8 cellular contexts compared by ENCODE assay signal in the genomic region with DNA sequence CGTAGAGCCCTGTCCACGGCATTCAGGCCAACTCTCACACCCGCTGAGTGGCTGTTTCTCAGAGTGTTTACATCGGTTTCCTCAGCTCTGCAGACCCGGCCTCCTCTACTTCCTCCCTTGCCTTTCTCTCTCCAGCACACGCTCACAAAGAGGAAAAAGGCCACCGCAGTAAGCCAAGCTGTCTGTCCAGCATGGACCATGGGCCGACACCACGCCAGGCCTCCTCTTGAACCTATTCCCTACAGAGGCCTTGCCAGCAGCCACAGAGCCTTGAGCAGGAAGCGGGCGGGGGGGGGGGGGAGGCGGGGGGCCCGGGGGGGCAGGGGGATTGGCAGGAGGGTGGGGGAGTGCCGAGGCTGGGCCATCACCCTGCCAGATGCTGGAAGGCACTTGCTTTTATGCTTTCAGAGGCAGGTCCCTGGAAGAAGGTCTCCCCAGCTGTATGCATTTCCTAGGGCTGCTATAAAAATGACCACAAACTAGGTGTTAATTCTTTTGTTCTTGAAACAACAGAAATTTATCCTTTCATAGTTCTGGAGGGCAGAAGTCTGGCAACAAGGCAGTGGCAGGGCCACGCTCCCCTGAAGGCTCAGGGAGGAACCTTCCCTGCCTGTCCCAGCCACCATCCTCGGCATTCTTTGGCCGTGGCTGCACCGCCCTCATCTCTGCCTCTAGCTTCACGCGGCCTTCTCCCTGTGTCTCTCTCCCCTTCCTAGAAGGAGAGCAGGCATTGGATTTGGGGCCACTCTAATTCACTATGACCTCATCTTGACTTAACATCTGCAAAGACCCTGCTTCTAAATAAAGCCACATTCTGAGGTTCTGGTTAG.
A peak's percentile ranks its signal among the peaks of the same experiment; 100 is the strongest.
DNase-seq lines count a peak whose midpoint lies in the region; ATAC-seq, FAIRE-seq and TF ChIP-seq lines count a peak whose summit lies in the region.

No MANE protein-coding gene starts in this region.

- CTCF ChIA-PET in HepG2 (lab: Yijun Ruan, JAX; ENCODE audit: low intra/inter-chr PET ratio, low total read pairs), result no interaction called here
- CTCF ChIA-PET in Calu3 (lab: Charles Lee), result no interaction called here

- no peak overlapping the region for H3K27ac Mint-ChIP-seq in Calu3 (ENCODE audit: unreplicated experiment)

- H3K9me3 Mint-ChIP-seq in Calu3 (ENCODE audit: low read depth, unreplicated experiment), result no peaks in the 10 kb centered on the region

- TF ChIP-seq POLR2A in HepG2 (IDR thresholded peaks at IDR 0.05; ENCODE audit: insufficient read depth in 1 of 2, low read depth in 2 of 2, low read length in 2 of 2), result no peak
- no peak for TF ChIP-seq POLR2A in upper lobe of left lung (IDR thresholded peaks at IDR 0.05)

- H3K79me2 ChIP-seq in Loucy (ENCODE audit: insufficient read depth, low read length) (no peaks in the 10 kb centered on the region), HepG2 (ENCODE audit: insufficient read depth, low read length) (no peaks in the 10 kb centered on the region)

- H3K36me3 ChIP-seq in Loucy (ENCODE audit: insufficient read depth, low read length), result no peaks in the 10 kb centered on the region
- no peaks in the 10 kb centered on the region for H3K36me3 ChIP-seq in HepG2 (replicated peaks in 1 of 2; ENCODE audit: control insufficient read depth in 1 of 2, insufficient read depth in 2 of 2, low read length in 2 of 2)
- H3K36me3 ChIP-seq in upper lobe of left lung, result no peaks in the 10 kb centered on the region

- H3K4me1 ChIP-seq in Loucy (ENCODE audit: insufficient read depth, low read length, poor library complexity, severe bottlenecking) (peaks cover 50% of the 10 kb centered on the region), HepG2 (ENCODE audit: insufficient read depth, low read length) (peaks cover 51% of the 10 kb centered on the region), upper lobe of left lung (peaks cover 62 to 77% (median 70%) of the 10 kb centered on the region in 4 donors)

- H3K9me3 ChIP-seq in Loucy (ENCODE audit: insufficient read depth, low read depth, low read length) (no peaks in the 10 kb centered on the region), HepG2 (ENCODE audit: low read length) (no peaks in the 10 kb centered on the region), upper lobe of left lung (no peaks in the 10 kb centered on the region)

- in situ Hi-C loops in astrocyte of the cerebellum (cut with HindIII; ENCODE audit: low sequenced_read_pairs), result no loop called here
- in situ Hi-C loops in HepG2 (cut with HindIII; ENCODE audit: extremely low pct_ligation_motif_present, low pct_unique_long_range_greater_than_20kb), result no loop called here

- peaks cover 6% of the 10 kb centered on the region; the same call in 1 of the 2 replicates for H3F3A ChIP-seq in Loucy (ENCODE audit: low read depth)

- intact Hi-C loops in HepG2 (cut with micrococcal nuclease; ENCODE audit: unreplicated experiment), result no loop called here
- intact Hi-C loops in Calu3 (cut with micrococcal nuclease; ENCODE audit: unreplicated experiment), result no loop called here

- WGBS in HepG2 (ENCODE audit: low lambda C conversion rate), result 67% methylated on average over 16 of the region's 20 CpGs
- WGBS in upper lobe of left lung, 2 donors, result 12 to 19% methylated on average over 12 to 19 of the region's 20 CpGs

- FAIRE-seq in HepG2 (lab: Jason Lieb, UNC), result no peak

- DNase-seq in AG08396 (ENCODE audit: low spot score) (peak; percentile 59), astrocyte of the cerebellum (ENCODE audit: low read depth) (peak; percentile 32), HepG2 (ENCODE audit: low spot score) (no peak), upper lobe of left lung (peak in 1 of 2 donors; percentile 75), NCI-H510A (lab: John Stamatoyannopoulos, UW) (no peak), NCI-H2171 (lab: John Stamatoyannopoulos, UW) (no peak), Calu3 (no peak)

- H3K27ac ChIP-seq in HepG2 (ENCODE audit: extremely low read length, insufficient read depth, low read length) (no peak overlapping the region), upper lobe of left lung (peak overlapping the region; percentile 77 to 92 (median 86))

- TF ChIP-seq EP300 in HepG2 (IDR thresholded peaks at IDR 0.05; ENCODE audit: low read depth in 2 of 2, low read length in 2 of 2) (no peak), HepG2 (CRISPR knock-in tag; IDR thresholded peaks at IDR 0.05; ENCODE audit: borderline replicate concordance) (no peak), upper lobe of left lung (IDR thresholded peaks at IDR 0.05) (peak in 1 of 4 donors; percentile 9)

- POLR2A ChIA-PET in HepG2 (lab: Yijun Ruan, JAX), result no interaction called here

- no peak overlapping the region for H3K4me3 Mint-ChIP-seq in Calu3 (ENCODE audit: low read depth, unreplicated experiment)

- H3K36me3 Mint-ChIP-seq in Calu3 (ENCODE audit: insufficient read depth, unreplicated experiment), result no peaks in the 10 kb centered on the region

- H3K27me3 ChIP-seq in Loucy (ENCODE audit: insufficient read depth, low read length, poor library complexity, severe bottlenecking) (no peaks in the 10 kb centered on the region), HepG2 (ENCODE audit: control insufficient read depth in 1 of 2, insufficient read depth in 2 of 2, low read length in 2 of 2) (no peaks in the 10 kb centered on the region), upper lobe of left lung (no peaks in the 10 kb centered on the region)

- peak overlapping the region; percentile 48 for H3K4me3 ChIP-seq in Loucy (ENCODE audit: low read length, poor library complexity, severe bottlenecking)
- no peak overlapping the region for H3K4me3 ChIP-seq in astrocyte of the cerebellum (ENCODE audit: low read depth, low read length)
- H3K4me3 ChIP-seq in HepG2 (replicated peaks in 1 of 3; ENCODE audit: insufficient read depth in 1 of 3, low read depth in 2 of 3, low read length in 3 of 3), result no peak overlapping the region
- no peak overlapping the region for H3K4me3 ChIP-seq in upper lobe of left lung

- no peaks in the 10 kb centered on the region for H3K27me3 Mint-ChIP-seq in Calu3 (ENCODE audit: unreplicated experiment)

- no peaks in the 10 kb centered on the region for H4K20me1 ChIP-seq in Loucy (ENCODE audit: insufficient read depth, low read length, poor library complexity, severe bottlenecking)
- no peaks in the 10 kb centered on the region for H4K20me1 ChIP-seq in HepG2 (ENCODE audit: insufficient read depth, low read length)

- H2AFZ ChIP-seq in Loucy (ENCODE audit: low read length) (peak overlapping the region; percentile 69; the same call in 1 of the 2 replicates), HepG2 (ENCODE audit: low read length) (no peak overlapping the region)

- H3K9ac ChIP-seq in Loucy (ENCODE audit: low read depth, low read length, poor library complexity, severe bottlenecking), result peak overlapping the region; percentile 70
- H3K9ac ChIP-seq in HepG2 (ENCODE audit: insufficient read depth, low read depth, low read length), result no peak overlapping the region

- TF ChIP-seq RAD21 in HepG2 (CRISPR knock-in tag; IDR thresholded peaks at IDR 0.05), result no peak

- no peaks in the 10 kb centered on the region for H3K9me2 ChIP-seq in Loucy (replicated peaks; ENCODE audit: low read depth, low read length)

- H3K4me1 Mint-ChIP-seq in Calu3 (ENCODE audit: low read depth, unreplicated experiment), result no peaks in the 10 kb centered on the region

- TF ChIP-seq CTCF in Loucy (conservative IDR thresholded peaks at IDR 0.05; ENCODE audit: low read length) (no peak), astrocyte of the cerebellum (IDR thresholded peaks at IDR 0.05; ENCODE audit: low read depth, low read length, missing control alignments) (no peak), HepG2 (CRISPR knock-in tag; IDR thresholded peaks at IDR 0.05) (no peak), upper lobe of left lung (IDR thresholded peaks at IDR 0.05) (no peak), Calu3 (IDR thresholded peaks at IDR 0.05; ENCODE audit: unreplicated experiment) (no peak)

- BruUV-seq in HepG2 (replicated peaks; lab: Mats Ljungman, UMichigan) (no TSS peak), Calu3 (replicated peaks; lab: Mats Ljungman, UMichigan) (no TSS peak)

- ATAC-seq in HepG2 (peak; percentile 53; the same call in 2 of the 3 replicates), upper lobe of left lung (ENCODE audit: low FRiP score in 2 of 2) (peak; percentile 43 to 60)

- peak overlapping the region; percentile 72 for H3K4me2 ChIP-seq in Loucy (ENCODE audit: low read depth, low read length, poor library complexity, severe bottlenecking)
- peak overlapping the region; percentile 15; the same call in 1 of the 2 replicates for H3K4me2 ChIP-seq in HepG2 (ENCODE audit: low read depth, low read length)

TF ChIP-seq in HepG2, 621 proteins besides CTCF, POLR2A, EP300 and RAD21:
- no peak for TF ChIP-seq AGO2 (optimal IDR thresholded peaks at IDR 0.05; ENCODE audit: low read depth, low read length)
- TF ChIP-seq, protein P1, sequence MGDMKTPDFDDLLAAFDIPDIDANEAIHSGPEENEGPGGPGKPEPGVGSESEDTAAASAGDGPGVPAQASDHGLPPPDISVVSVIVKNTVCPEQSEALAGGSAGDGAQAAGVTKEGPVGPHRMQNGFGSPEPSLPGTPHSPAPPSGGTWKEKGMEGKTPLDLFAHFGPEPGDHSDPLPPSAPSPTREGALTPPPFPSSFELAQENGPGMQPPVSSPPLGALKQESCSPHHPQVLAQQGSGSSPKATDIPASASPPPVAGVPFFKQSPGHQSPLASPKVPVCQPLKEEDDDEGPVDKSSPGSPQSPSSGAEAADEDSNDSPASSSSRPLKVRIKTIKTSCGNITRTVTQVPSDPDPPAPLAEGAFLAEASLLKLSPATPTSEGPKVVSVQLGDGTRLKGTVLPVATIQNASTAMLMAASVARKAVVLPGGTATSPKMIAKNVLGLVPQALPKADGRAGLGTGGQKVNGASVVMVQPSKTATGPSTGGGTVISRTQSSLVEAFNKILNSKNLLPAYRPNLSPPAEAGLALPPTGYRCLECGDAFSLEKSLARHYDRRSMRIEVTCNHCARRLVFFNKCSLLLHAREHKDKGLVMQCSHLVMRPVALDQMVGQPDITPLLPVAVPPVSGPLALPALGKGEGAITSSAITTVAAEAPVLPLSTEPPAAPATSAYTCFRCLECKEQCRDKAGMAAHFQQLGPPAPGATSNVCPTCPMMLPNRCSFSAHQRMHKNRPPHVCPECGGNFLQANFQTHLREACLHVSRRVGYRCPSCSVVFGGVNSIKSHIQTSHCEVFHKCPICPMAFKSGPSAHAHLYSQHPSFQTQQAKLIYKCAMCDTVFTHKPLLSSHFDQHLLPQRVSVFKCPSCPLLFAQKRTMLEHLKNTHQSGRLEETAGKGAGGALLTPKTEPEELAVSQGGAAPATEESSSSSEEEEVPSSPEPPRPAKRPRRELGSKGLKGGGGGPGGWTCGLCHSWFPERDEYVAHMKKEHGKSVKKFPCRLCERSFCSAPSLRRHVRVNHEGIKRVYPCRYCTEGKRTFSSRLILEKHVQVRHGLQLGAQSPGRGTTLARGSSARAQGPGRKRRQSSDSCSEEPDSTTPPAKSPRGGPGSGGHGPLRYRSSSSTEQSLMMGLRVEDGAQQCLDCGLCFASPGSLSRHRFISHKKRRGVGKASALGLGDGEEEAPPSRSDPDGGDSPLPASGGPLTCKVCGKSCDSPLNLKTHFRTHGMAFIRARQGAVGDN (CRISPR knock-in tag; IDR thresholded peaks at IDR 0.05), result peak; percentile 20; the same call in 1 of the 2 replicates

Comparison
In these comparisons a context has a peak if more than half of its experiments do, and no peak if none do; other contexts are left out.
1. DNase-seq: peak in AG08396 (single experiment) and astrocyte of the cerebellum (single experiment); none in HepG2 (single experiment), NCI-H510A (single experiment), NCI-H2171 (single experiment) and Calu3 (single experiment).